ENCODE assay signal across 8 cellular contexts in the genomic region with DNA sequence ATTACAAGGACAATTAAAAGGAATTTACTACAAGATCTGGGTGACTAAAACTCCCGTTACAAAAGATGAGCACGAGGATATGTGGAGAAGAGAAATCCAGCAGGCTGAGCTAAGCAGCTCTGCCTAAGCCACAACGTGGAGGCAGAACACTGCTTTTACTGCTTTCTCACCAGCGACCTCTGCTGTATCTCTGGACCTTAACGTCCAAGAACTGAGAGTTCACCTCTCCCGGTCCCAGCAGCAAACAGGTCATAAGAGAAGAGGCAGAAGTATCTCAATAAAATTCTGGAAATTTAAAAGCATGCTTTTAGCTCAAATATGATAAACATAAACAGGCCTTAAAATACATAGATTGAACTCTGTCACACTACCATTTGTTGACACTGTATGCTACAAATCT.
DNase-seq lines count a peak whose midpoint lies in the region; ATAC-seq and TF ChIP-seq lines count a peak whose summit lies in the region.

No MANE protein-coding gene starts in this region.

- DNase-seq in AG08396 (ENCODE audit: low spot score) = peak; percentile 31
- DNase-seq in glomerular visceral epithelial cell (ENCODE audit: extremely low spot score) = peak; percentile 45
- DNase-seq in skeletal muscle cell (ENCODE audit: low read depth) = peak; percentile 28

- no peak overlapping the region for H3K4me3 ChIP-seq in skeletal muscle cell (ENCODE audit: low read depth, low read length)

- ATAC-seq in GM19463 (IDR thresholded peaks at IDR 0.05; ENCODE audit: unreplicated experiment) = peak; percentile 98
- peak; percentile 99 for ATAC-seq in SK-N-SH treated with all-trans-retinoic acid at 6 μM for 48 hours
- ATAC-seq in HG02938 (IDR thresholded peaks at IDR 0.05; ENCODE audit: unreplicated experiment) = no peak
- no peak for ATAC-seq in GM21515 (IDR thresholded peaks at IDR 0.05; ENCODE audit: unreplicated experiment)
- ATAC-seq in GM21381 (IDR thresholded peaks at IDR 0.05; ENCODE audit: unreplicated experiment) = no peak

TF ChIP-seq in SK-N-SH treated with all-trans-retinoic acid at 6 μM for 48 hours, 23 proteins besides CTCF, POLR2A, EP300 and RAD21:
- TF ChIP-seq ZNF70 (CRISPR knock-in tag; IDR thresholded peaks at IDR 0.05) (no peak), RARB (CRISPR knock-in tag; IDR thresholded peaks at IDR 0.05) (no peak), BACH2 (CRISPR knock-in tag; IDR thresholded peaks at IDR 0.05; ENCODE audit: borderline replicate concordance) (no peak), TCF4 (CRISPR knock-in tag; IDR thresholded peaks at IDR 0.05; ENCODE audit: borderline replicate concordance) (no peak), CSDC2 (CRISPR knock-in tag; IDR thresholded peaks at IDR 0.05) (no peak), POU6F1 (CRISPR knock-in tag; IDR thresholded peaks at IDR 0.05; ENCODE audit: borderline replicate concordance, low read depth) (no peak)
- TF ChIP-seq, protein P1, sequence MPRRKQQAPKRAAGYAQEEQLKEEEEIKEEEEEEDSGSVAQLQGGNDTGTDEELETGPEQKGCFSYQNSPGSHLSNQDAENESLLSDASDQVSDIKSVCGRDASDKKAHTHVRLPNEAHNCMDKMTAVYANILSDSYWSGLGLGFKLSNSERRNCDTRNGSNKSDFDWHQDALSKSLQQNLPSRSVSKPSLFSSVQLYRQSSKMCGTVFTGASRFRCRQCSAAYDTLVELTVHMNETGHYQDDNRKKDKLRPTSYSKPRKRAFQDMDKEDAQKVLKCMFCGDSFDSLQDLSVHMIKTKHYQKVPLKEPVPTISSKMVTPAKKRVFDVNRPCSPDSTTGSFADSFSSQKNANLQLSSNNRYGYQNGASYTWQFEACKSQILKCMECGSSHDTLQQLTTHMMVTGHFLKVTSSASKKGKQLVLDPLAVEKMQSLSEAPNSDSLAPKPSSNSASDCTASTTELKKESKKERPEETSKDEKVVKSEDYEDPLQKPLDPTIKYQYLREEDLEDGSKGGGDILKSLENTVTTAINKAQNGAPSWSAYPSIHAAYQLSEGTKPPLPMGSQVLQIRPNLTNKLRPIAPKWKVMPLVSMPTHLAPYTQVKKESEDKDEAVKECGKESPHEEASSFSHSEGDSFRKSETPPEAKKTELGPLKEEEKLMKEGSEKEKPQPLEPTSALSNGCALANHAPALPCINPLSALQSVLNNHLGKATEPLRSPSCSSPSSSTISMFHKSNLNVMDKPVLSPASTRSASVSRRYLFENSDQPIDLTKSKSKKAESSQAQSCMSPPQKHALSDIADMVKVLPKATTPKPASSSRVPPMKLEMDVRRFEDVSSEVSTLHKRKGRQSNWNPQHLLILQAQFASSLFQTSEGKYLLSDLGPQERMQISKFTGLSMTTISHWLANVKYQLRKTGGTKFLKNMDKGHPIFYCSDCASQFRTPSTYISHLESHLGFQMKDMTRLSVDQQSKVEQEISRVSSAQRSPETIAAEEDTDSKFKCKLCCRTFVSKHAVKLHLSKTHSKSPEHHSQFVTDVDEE (CRISPR knock-in tag; IDR thresholded peaks at IDR 0.05) = no peak

Comparison
In these comparisons a context has a peak if more than half of its experiments do, and no peak if none do; other contexts are left out.
1. ATAC-seq: peak in GM19463 (single experiment) and SK-N-SH treated with all-trans-retinoic acid at 6 μM for 48 hours (single experiment); none in HG02938 (single experiment), GM21515 (single experiment) and GM21381 (single experiment).
2. Peak in every context shown above with its lines, with median percentiles within 50 percentile points of each other: DNase-seq.